In genomic region chr18:35506024-35506712, GRCh38 we compare ENCODE assay signal across 2 cellular contexts.
TF ChIP-seq lines count a peak whose summit lies in the region.

No MANE protein-coding gene starts in this region.

TF ChIP-seq in A549, 52 proteins besides CTCF, POLR2A, EP300 and RAD21 (continued from another document):
- no peak for TF ChIP-seq RARB (CRISPR knock-in tag; IDR thresholded peaks at IDR 0.05)
- TF ChIP-seq BHLHE40 (IDR thresholded peaks at IDR 0.05; ENCODE audit: low read depth, low read length): no peak
- TF ChIP-seq SMC3 (IDR thresholded peaks at IDR 0.05): no peak
- no peak for TF ChIP-seq TP53 (CRISPR knock-in tag; IDR thresholded peaks at IDR 0.05)
- no peak for TF ChIP-seq FOXS1 (CRISPR knock-in tag; IDR thresholded peaks at IDR 0.05)
- TF ChIP-seq CEBPB (IDR thresholded peaks at IDR 0.05): peak in 1 of 2 experiments; percentile 39; a peak in 1 of 4 replicates
- peak; percentile 26; the same call in 1 of the 2 replicates for TF ChIP-seq MAX (IDR thresholded peaks at IDR 0.05)
- no peak for TF ChIP-seq ELK1 (IDR thresholded peaks at IDR 0.05; ENCODE audit: low read depth, low read length)
- no peak for TF ChIP-seq FOSL2 (IDR thresholded peaks at IDR 0.05)
- TF ChIP-seq FOSL2 (CRISPR knock-in tag; IDR thresholded peaks at IDR 0.05): peak; percentile 35; the same call in 1 of the 2 replicates
- peak; percentile 63; the same call in 1 of the 2 replicates for TF ChIP-seq GATA3 (IDR thresholded peaks at IDR 0.05; ENCODE audit: borderline replicate concordance)
- no peak for TF ChIP-seq FOSB (CRISPR knock-in tag; IDR thresholded peaks at IDR 0.05)
- TF ChIP-seq JUN (IDR thresholded peaks at IDR 0.05): 0 out of 5 replicates have a peak, but pooled peaks of 1 of the 2 experiments have one; percentile 41
- TF ChIP-seq RFX5 (IDR thresholded peaks at IDR 0.05): no peak
- no peak for TF ChIP-seq E2F6 (IDR thresholded peaks at IDR 0.05; ENCODE audit: borderline replicate concordance, low read depth)

TF ChIP-seq in HepG2, 621 proteins besides CTCF, POLR2A, EP300 and RAD21:
- TF ChIP-seq RERE (CRISPR knock-in tag; IDR thresholded peaks at IDR 0.05; ENCODE audit: low read depth) (0 out of 2 replicates have a peak, but pooled peaks have one; percentile 18), HNF1A (IDR thresholded peaks at IDR 0.05; ENCODE audit: low read depth) (no peak), HNF1A (CRISPR knock-in tag; IDR thresholded peaks at IDR 0.05; ENCODE audit: borderline replicate concordance) (peak; percentile 55; the same call in 1 of the 2 replicates), SOX6 (IDR thresholded peaks at IDR 0.05) (no peak), SOX6 (CRISPR knock-in tag; IDR thresholded peaks at IDR 0.05) (peak; percentile 56; the same call in 1 of the 2 replicates), FOSL2 (CRISPR knock-in tag; IDR thresholded peaks at IDR 0.05) (0 out of 2 replicates have a peak, but pooled peaks have one; percentile 7), SKIL (CRISPR knock-in tag; IDR thresholded peaks at IDR 0.05; ENCODE audit: borderline replicate concordance) (no peak), ISL2 (CRISPR knock-in tag; IDR thresholded peaks at IDR 0.05) (peak; percentile 51; the same call in 1 of the 2 replicates), PPARG (CRISPR knock-in tag; conservative IDR thresholded peaks at IDR 0.05) (no peak), HOXA5 (CRISPR knock-in tag; IDR thresholded peaks at IDR 0.05) (peak; percentile 59; the same call in 1 of the 2 replicates), ZBTB3 (CRISPR knock-in tag; IDR thresholded peaks at IDR 0.05; ENCODE audit: borderline replicate concordance, low read depth) (no peak), GATAD2A (CRISPR knock-in tag; IDR thresholded peaks at IDR 0.05) (peak; percentile 37), FOXA3 (CRISPR knock-in tag; IDR thresholded peaks at IDR 0.05) (peak; percentile 35; the same call in 1 of the 2 replicates), MNT (IDR thresholded peaks at IDR 0.05) (no peak), NCOA2 (CRISPR knock-in tag; IDR thresholded peaks at IDR 0.05) (peak; percentile 38; the same call in 1 of the 2 replicates), SAP130 (CRISPR knock-in tag; IDR thresholded peaks at IDR 0.05; ENCODE audit: low read depth) (no peak), ATF4 (CRISPR knock-in tag; IDR thresholded peaks at IDR 0.05) (peak in 1 of 2 experiments; percentile 56; a peak in 1 of 4 replicates)
